ENCODE assay signal across 8 cellular contexts in the genomic region with DNA sequence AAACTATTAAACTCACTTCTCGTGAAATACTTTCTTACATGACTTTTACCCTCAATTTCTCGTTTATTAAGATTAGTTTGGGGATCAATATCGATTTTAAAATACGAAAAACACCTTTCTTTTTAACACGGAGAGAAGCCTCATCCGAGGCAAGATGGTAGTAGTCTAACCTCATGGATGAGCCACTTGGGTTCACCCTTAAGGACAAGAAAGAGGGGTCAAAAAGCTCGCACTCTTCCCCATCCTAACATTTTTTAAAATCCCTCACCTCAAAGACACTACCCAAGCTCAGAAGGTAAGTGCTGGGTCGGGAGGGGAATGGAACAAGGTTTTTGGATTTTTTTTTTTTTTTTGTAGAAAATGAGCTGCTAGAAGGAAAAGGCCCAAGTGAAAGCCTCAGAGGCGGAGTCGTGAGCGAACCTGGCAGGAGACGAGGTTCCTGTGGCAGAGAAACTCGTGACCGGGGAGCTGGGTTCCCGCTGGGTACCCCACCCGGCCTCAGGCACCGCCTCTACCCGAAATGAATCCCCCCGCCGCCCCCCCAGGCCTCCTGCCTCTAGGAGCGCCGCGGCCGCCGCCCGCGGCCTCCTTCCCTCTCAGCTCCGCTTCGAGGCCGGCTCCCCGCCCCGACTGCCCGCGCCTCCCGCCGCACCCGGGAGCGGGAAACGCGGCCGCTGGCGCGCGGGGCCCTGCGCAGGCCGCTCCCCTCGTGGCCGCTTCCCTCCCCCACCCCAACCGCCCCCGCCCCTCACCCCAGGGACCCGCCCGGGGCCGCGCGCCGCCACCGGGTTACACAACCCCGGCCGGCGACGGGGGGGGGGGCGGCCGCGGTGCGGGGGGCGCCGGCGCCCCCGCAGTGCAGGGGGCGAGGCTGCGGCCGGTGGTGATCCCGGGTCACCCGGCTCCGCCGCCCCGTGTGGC. TPM values are rescaled to one million over a fixed set of nuclear protein-coding genes. Genes with fewer than 3 reads are reported as not detected.
DNase-seq lines count a peak whose midpoint lies in the region; ATAC-seq and TF ChIP-seq lines count a peak whose summit lies in the region.

No MANE protein-coding gene starts in this region.

- ATAC-seq in left lobe of liver (peak; percentile 33), HG02973 (IDR thresholded peaks at IDR 0.05; ENCODE audit: unreplicated experiment) (no peak), GM21717 (IDR thresholded peaks at IDR 0.05; ENCODE audit: unreplicated experiment) (no peak)

- H3K27me3 ChIP-seq in colonic mucosa = no peaks in the 10 kb centered on the region

- TF ChIP-seq POLR2A in GM18526 (IDR thresholded peaks at IDR 0.05; ENCODE audit: extremely low read depth, insufficient read length) = peak; percentile 13

- H3K9me3 ChIP-seq in colonic mucosa = no peaks in the 10 kb centered on the region

- peaks cover 42% of the 10 kb centered on the region for H3K36me3 Mint-ChIP-seq in activated CD4-positive, alpha-beta T cell treated with anti-CD3 and anti-CD28 coated beads, Interleukin-2, amount 10 ng/mL, durations not matched to agents 7 days and 5 days (ENCODE audit: low read depth)

- H3K4me3 Mint-ChIP-seq in activated CD4-positive, alpha-beta T cell treated with anti-CD3 and anti-CD28 coated beads, Interleukin-2, amount 10 ng/mL, durations not matched to agents 7 days and 5 days = peak overlapping the region; percentile 97

- H3K4me1 ChIP-seq in colonic mucosa = peaks cover 19% of the 10 kb centered on the region

- no peaks in the 10 kb centered on the region for H3K9me3 Mint-ChIP-seq in activated CD4-positive, alpha-beta T cell treated with anti-CD3 and anti-CD28 coated beads, Interleukin-2, amount 10 ng/mL, durations not matched to agents 7 days and 5 days

- H3K9ac ChIP-seq in colonic mucosa (ENCODE audit: low read depth in 2 of 2, low read length in 2 of 2) = peak overlapping the region; percentile 99 to 100

- H3K27ac Mint-ChIP-seq in activated CD4-positive, alpha-beta T cell treated with anti-CD3 and anti-CD28 coated beads, Interleukin-2, amount 10 ng/mL, durations not matched to agents 7 days and 5 days = peak overlapping the region; percentile 99

- H3K36me3 ChIP-seq in colonic mucosa = no peaks in the 10 kb centered on the region

- DNase-seq in MV-4-11 (lab: John Stamatoyannopoulos, UW) (peak; percentile 26), colonic mucosa (peak; percentile 63), left lobe of liver (ENCODE audit: low spot score) (peak; percentile 58)
- peak; percentile 59 for DNase-seq in activated CD4-positive, alpha-beta T cell treated with anti-CD3 and anti-CD28 coated beads, Interleukin-2, amount 10 ng/mL, durations not matched to agents 7 days and 5 days
- DNase-seq in stimulated activated CD4-positive, alpha-beta T cell treated with anti-CD3 and anti-CD28 coated beads, Interleukin-2, amount 100 ng/mL, for 4 hours (ENCODE audit: low read depth) = peak; percentile 46

- TF ChIP-seq CTCF in colonic mucosa (IDR thresholded peaks at IDR 0.05) = no peak

- H3K4me3 ChIP-seq in colonic mucosa = peak overlapping the region; percentile 92

- H3K27me3 Mint-ChIP-seq in activated CD4-positive, alpha-beta T cell treated with anti-CD3 and anti-CD28 coated beads, Interleukin-2, amount 10 ng/mL, durations not matched to agents 7 days and 5 days = no peaks in the 10 kb centered on the region

- POLR2A ChIA-PET in activated CD4-positive, alpha-beta T cell treated with anti-CD3 and anti-CD28 coated beads, Interleukin-2, amount 10 ng/mL, durations not matched to agents 7 days and 5 days (lab: Charles Lee) = no interaction called here

- H3K4me1 Mint-ChIP-seq in activated CD4-positive, alpha-beta T cell treated with anti-CD3 and anti-CD28 coated beads, Interleukin-2, amount 10 ng/mL, durations not matched to agents 7 days and 5 days = peaks cover 46% of the 10 kb centered on the region

- CTCF ChIA-PET in activated CD4-positive, alpha-beta T cell treated with anti-CD3 and anti-CD28 coated beads, Interleukin-2, amount 10 ng/mL, durations not matched to agents 7 days and 5 days (lab: Charles Lee) = interaction anchor here (0.6 to 3.3 kb wide), 7 partner anchors 12 to 349 kb away, joined by 3 to 26 read pairs (median 4); no protein-coding TSS in a partner anchor

- intact Hi-C loops in colonic mucosa (cut with DNase I) = loop anchor here (5.0 kb wide), 1 partner anchor 140 kb away; no protein-coding TSS in a partner anchor

- H3K27ac ChIP-seq in colonic mucosa = peak overlapping the region; percentile 100

RNA-seq across cellular contexts. Expression of gene NUFIP2, which starts 1.6 kb away (rescaled TPM):
- total RNA-seq in activated CD4-positive, alpha-beta T cell treated with anti-CD3 and anti-CD28 coated beads, Interleukin-2, amount 10 ng/mL, durations not matched to agents 7 days and 5 days = 10 to 100 TPM; 66.9 to 85.4 TPM
- total RNA-seq in colonic mucosa (10 to 100 TPM; 39.9 to 46.9 TPM), left lobe of liver (16.4 TPM)

RNA-seq across cellular contexts. Expression of gene CRYBA1, which starts 45.7 kb away (rescaled TPM):
- total RNA-seq in activated CD4-positive, alpha-beta T cell treated with anti-CD3 and anti-CD28 coated beads, Interleukin-2, amount 10 ng/mL, durations not matched to agents 7 days and 5 days = not detected
- total RNA-seq in colonic mucosa (not detected), left lobe of liver (not detected)
